In the genomic region with DNA sequence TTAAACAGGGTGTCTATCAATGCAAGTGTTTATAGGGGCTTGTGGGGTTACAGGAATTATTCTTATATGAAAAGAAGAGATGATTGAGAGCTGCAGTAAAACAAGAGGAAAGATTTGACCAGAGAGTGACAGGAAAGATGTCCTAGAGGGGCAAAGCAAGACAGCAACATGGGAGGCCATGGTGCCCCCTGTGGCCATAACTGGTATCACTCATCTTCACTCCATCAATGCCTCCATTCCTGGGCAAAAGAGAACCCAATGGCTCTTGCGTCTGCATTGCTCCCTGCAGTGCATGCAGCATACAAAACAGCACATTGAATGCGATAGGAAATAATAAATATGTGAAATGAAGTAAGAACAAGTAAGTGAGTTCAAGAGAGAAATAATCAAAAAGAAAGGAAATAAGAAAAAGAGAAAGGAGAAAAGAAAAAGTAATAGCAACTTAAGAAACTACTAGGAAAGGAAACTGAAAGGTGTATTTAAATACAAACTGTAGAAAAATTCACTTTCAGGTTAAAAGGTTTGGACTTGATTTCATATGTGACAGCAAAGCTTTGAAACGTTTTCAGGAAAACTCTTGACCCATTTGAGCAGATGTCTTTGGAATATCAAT, we compare ENCODE assay signal across 9 cellular contexts.
DNase-seq lines count a peak whose midpoint lies in the region; ATAC-seq and TF ChIP-seq lines count a peak whose summit lies in the region.
"Had no signal": no experiment of that assay in that cellular context is flagged by ENCODE, and none has a peak within 500 bp of the region (broad histone marks: within the 10 kb centered on the region; RNA-seq: fewer than 3 reads in every experiment).

No MANE protein-coding gene starts in this region.

- peak; percentile 56 for TF ChIP-seq CTCF in RWPE2 (IDR thresholded peaks at IDR 0.05; ENCODE audit: poor library complexity, severe bottlenecking)

- no peak overlapping the region for H3K4me2 ChIP-seq in mesenchymal stem cell (ENCODE audit: low read length, poor library complexity, severe bottlenecking)

- H3K4me3 ChIP-seq in RWPE2 (ENCODE audit: severe bottlenecking) (no peak overlapping the region), mesenchymal stem cell (ENCODE audit: insufficient read depth in 1 of 2, low read depth in 1 of 2, low read length in 2 of 2) (no peak overlapping the region)

- no peak overlapping the region for H4K91ac ChIP-seq in mesenchymal stem cell (ENCODE audit: low read length)

- peak overlapping the region; percentile 82 for H3K27ac ChIP-seq in RWPE2 (ENCODE audit: poor library complexity, severe bottlenecking)
- no peak overlapping the region for H3K27ac ChIP-seq in mesenchymal stem cell (ENCODE audit: low read length, poor library complexity, severe bottlenecking)

- H3K4me1 ChIP-seq in RWPE2 (ENCODE audit: insufficient read depth, poor library complexity, severe bottlenecking) (peaks cover 39% of the 10 kb centered on the region), mesenchymal stem cell (ENCODE audit: control insufficient read depth, insufficient read depth, low read depth, low read length) (no peaks in the 10 kb centered on the region)

- no peak overlapping the region for H2BK120ac ChIP-seq in mesenchymal stem cell (ENCODE audit: low read depth, low read length)

- no peak overlapping the region for H4K8ac ChIP-seq in mesenchymal stem cell (ENCODE audit: low read length)

- H3K9me3 ChIP-seq in RWPE2 (ENCODE audit: severe bottlenecking): no peaks in the 10 kb centered on the region
- no peaks in the 10 kb centered on the region for H3K9me3 ChIP-seq in mesenchymal stem cell (ENCODE audit: control insufficient read depth, low read length)

- peak; percentile 65 for ATAC-seq in HG02642 (IDR thresholded peaks at IDR 0.05; ENCODE audit: poor library complexity, unreplicated experiment)
- no peak for ATAC-seq in RWPE2 (ENCODE audit: low read depth)
- ATAC-seq in GM18498 (IDR thresholded peaks at IDR 0.05; ENCODE audit: unreplicated experiment): no peak
- no peak for ATAC-seq in HG03095 (IDR thresholded peaks at IDR 0.05; ENCODE audit: unreplicated experiment)

- H3K18ac ChIP-seq in mesenchymal stem cell (ENCODE audit: low read depth in 1 of 2, low read length in 2 of 2): peak overlapping the region in 1 of 2 experiments; percentile 94

- H2AK5ac ChIP-seq in mesenchymal stem cell (ENCODE audit: low read length, severe bottlenecking): no peak overlapping the region

- H2BK15ac ChIP-seq in mesenchymal stem cell (ENCODE audit: low read depth, poor library complexity, severe bottlenecking): no peak overlapping the region

- H3K27me3 ChIP-seq in RWPE2 (ENCODE audit: insufficient read depth, poor library complexity, severe bottlenecking) (no peaks in the 10 kb centered on the region), mesenchymal stem cell (ENCODE audit: control insufficient read depth in 1 of 2, insufficient read depth in 1 of 2, low read length in 2 of 2) (no peaks in the 10 kb centered on the region)

- no peak overlapping the region for H2BK5ac ChIP-seq in mesenchymal stem cell (ENCODE audit: low read depth, low read length, poor library complexity, severe bottlenecking)

- no peak overlapping the region for H2AFZ ChIP-seq in mesenchymal stem cell (ENCODE audit: low read depth, low read length)

- H3K36me3 ChIP-seq in RWPE2 (ENCODE audit: low read depth) (no peaks in the 10 kb centered on the region), mesenchymal stem cell (ENCODE audit: control insufficient read depth in 1 of 2, insufficient read depth in 2 of 2, low read depth in 1 of 2, low read length in 2 of 2) (peaks cover 0 to 2% of the 10 kb centered on the region in 2 experiments)

- 96% methylated on average over 3 of the region's 3 CpGs for WGBS in mesenchymal stem cell

- H3K4ac ChIP-seq in mesenchymal stem cell (ENCODE audit: low read depth in 1 of 2, low read length in 2 of 2): no peak overlapping the region

- DNase-seq in NCI-H524 (lab: John Stamatoyannopoulos, UW) (peak; percentile 10 to 33), NCI-H524 treated with DMSO at 0.1 percent for 48 hours (lab: John Stamatoyannopoulos, UW) (no peak), RWPE2 (ENCODE audit: low spot score) (no peak), mesenchymal stem cell (no peak), COLO668 (lab: John Stamatoyannopoulos, UW; ENCODE audit: unreplicated experiment) (no peak)
- DNase-seq: NCI-H1092 treated with DMSO at 0.1 percent for 48 hours had no signal

- H3K23ac ChIP-seq in mesenchymal stem cell (ENCODE audit: low read length in 2 of 2): no peak overlapping the region

- H3K79me1 ChIP-seq in mesenchymal stem cell (replicated peaks; ENCODE audit: low read length, poor library complexity, severe bottlenecking): peaks cover 18% of the 10 kb centered on the region

- H2BK12ac ChIP-seq in mesenchymal stem cell (ENCODE audit: low read length in 2 of 2): peak overlapping the region; percentile 96 to 98

- H3K9ac ChIP-seq in mesenchymal stem cell (ENCODE audit: low read length): no peak overlapping the region

- no peak overlapping the region for H3K14ac ChIP-seq in mesenchymal stem cell (ENCODE audit: low read length in 2 of 2)

Comparison
In these comparisons a context has a peak if more than half of its experiments do, and no peak if none do; other contexts are left out.
1. DNase-seq: peak in NCI-H524 (2 of 2); none in NCI-H524 treated with DMSO at 0.1 percent for 48 hours (single experiment), RWPE2 (single experiment), mesenchymal stem cell (single experiment) and COLO668 (single experiment).